In the genomic region with DNA sequence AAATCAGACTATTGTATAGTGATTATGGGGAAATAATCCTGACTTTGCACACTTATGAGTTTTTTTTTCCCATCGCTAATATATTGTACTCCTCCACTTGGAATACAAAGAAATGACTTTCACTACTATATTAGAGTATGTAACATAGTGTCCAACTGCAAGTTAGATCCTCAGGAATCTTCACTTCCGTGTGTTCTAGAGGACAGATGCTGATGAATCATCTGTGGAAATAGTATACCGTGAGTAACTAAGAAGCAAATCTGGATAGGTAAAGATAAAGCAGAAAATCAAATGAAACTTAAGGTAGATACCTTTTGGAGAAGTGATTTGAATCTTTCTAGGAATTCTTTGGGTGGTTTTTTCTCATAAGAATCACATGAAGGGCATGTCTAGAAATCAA, we compare ENCODE assay signal across 16 cellular contexts. TPM values are rescaled to one million over a fixed set of nuclear protein-coding genes. Genes with fewer than 3 reads are reported as not detected.
"Had no signal": no experiment of that assay in that cellular context is flagged by ENCODE, and none has a peak within 500 bp of the region (broad histone marks: within the 10 kb centered on the region; RNA-seq: fewer than 3 reads in every experiment).

No MANE protein-coding gene starts in this region.

- H3K27me3 ChIP-seq: gastroesophageal sphincter, pancreas had no signal

- H3K9me3 ChIP-seq: gastroesophageal sphincter, heart right ventricle, pancreas had no signal

- FAIRE-seq: endothelial cell of umbilical vein had no signal

- H3K4me1 ChIP-seq: gastroesophageal sphincter, heart right ventricle, pancreas had no signal

- H3K36me3 ChIP-seq: gastroesophageal sphincter, heart right ventricle, pancreas had no signal

- DNase-seq: activated naive CD4-positive, alpha-beta T cell treated with anti-CD3 and anti-CD28 coated beads, Interleukin-2, amount 10 ng/mL, durations not matched to agents 7 days and 5 days; activated T-cell treated with anti-CD3 and anti-CD28 coated beads for 4 hours; cortex of kidney; effector CD8-positive, alpha-beta T cell; heart right ventricle; islet precursor cell; naive thymus-derived CD4-positive, alpha-beta T cell; pancreas had no signal

- H3K4me3 ChIP-seq: gastroesophageal sphincter, heart right ventricle, pancreas had no signal

- ATAC-seq: activated CD4-positive, CD25-positive, alpha-beta regulatory T cell treated with anti-CD3 and anti-CD28 coated beads, Interleukin-2, amount 50 U/mL, for 24 hours; gastroesophageal sphincter; heart right ventricle; left lobe of liver; naive thymus-derived CD4-positive, alpha-beta T cell; pancreas; stimulated activated effector memory CD8-positive, alpha-beta T cell treated with anti-CD3 and anti-CD28 coated beads, Interleukin-12 subunit alpha, Interleukin-12 subunit beta, amount 100 ng/mL, for 72 hours had no signal

- H3K27ac ChIP-seq: gastroesophageal sphincter, heart right ventricle, pancreas had no signal

RNA-seq across cellular contexts. Expression of gene IL21, which starts 8.3 kb away (rescaled TPM):
- total RNA-seq: endothelial cell of umbilical vein, fibroblast of lung, heart right ventricle, left lobe of liver, lung microvascular endothelial cell, pancreas, ureter had no signal
- polyA plus RNA-seq: endothelial cell of umbilical vein; fibroblast of lung; heart right ventricle; naive thymus-derived CD4-positive, alpha-beta T cell; pancreas had no signal
